22 cellular contexts compared by ENCODE assay signal in genomic region chr5:94481059-94481458, GRCh38.
"Had no signal": no experiment of that assay in that cellular context is flagged by ENCODE, and none has a peak within 500 bp of the region (broad histone marks: within the 10 kb centered on the region; RNA-seq: fewer than 3 reads in every experiment).

No MANE protein-coding gene starts in this region.

- H3K4me1 Mint-ChIP-seq: activated naive CD4-positive, alpha-beta T cell treated with anti-CD3 and anti-CD28 coated beads, Interleukin-2, amount 50 U/mL, for 24 hours; nephron progenitor cell; stimulated activated memory B cell treated with anti-CD40 and anti-IgM and Interleukin-4, amounts not matched to agents 10 μg/mL and 1 μg/mL and 100 μg/mL, for 72 hours had no signal

- H3K4me3 ChIP-seq: heart left ventricle, sigmoid colon, thoracic aorta, upper lobe of left lung had no signal

- H3K27ac Mint-ChIP-seq: activated naive CD4-positive, alpha-beta T cell treated with anti-CD3 and anti-CD28 coated beads, Interleukin-2, amount 50 U/mL, for 24 hours; activated T-cell treated with anti-CD3 and anti-CD28 coated beads, Interleukin-2, amount 50 U/mL, for 72 hours; nephron progenitor cell; stimulated activated memory B cell treated with anti-CD40 and anti-IgM and Interleukin-4, amounts not matched to agents 10 μg/mL and 1 μg/mL and 100 μg/mL, for 72 hours had no signal

- DNase-seq: activated CD4-positive, alpha-beta T cell treated with anti-CD3 and anti-CD28 coated beads, Interleukin-2, amount 50 U/mL, for 4 hours; activated gamma-delta T cell; activated T-cell treated with anti-CD3 and anti-CD28 coated beads, Interleukin-2, amount 50 U/mL, for 72 hours; cerebellar nuclear complex; cortex of kidney; erythroblast; foreskin melanocyte; heart left ventricle; kidney glomerular epithelial cell; left ventricle myocardium superior; nephron progenitor cell; occipital lobe; posterior cingulate gyrus; sigmoid colon; stimulated activated CD4-positive, alpha-beta T cell treated with anti-CD3 and anti-CD28 coated beads, Interleukin-4, amount 100 ng/mL, for 24 hours; upper lobe of left lung had no signal

- H3K4me3 Mint-ChIP-seq: activated naive CD4-positive, alpha-beta T cell treated with anti-CD3 and anti-CD28 coated beads, Interleukin-2, amount 50 U/mL, for 24 hours; activated T-cell treated with anti-CD3 and anti-CD28 coated beads, Interleukin-2, amount 50 U/mL, for 72 hours; nephron progenitor cell; stimulated activated memory B cell treated with anti-CD40 and anti-IgM and Interleukin-4, amounts not matched to agents 10 μg/mL and 1 μg/mL and 100 μg/mL, for 72 hours had no signal

- H3K9me3 Mint-ChIP-seq: activated naive CD4-positive, alpha-beta T cell treated with anti-CD3 and anti-CD28 coated beads, Interleukin-2, amount 50 U/mL, for 24 hours; activated T-cell treated with anti-CD3 and anti-CD28 coated beads, Interleukin-2, amount 50 U/mL, for 72 hours; nephron progenitor cell; stimulated activated memory B cell treated with anti-CD40 and anti-IgM and Interleukin-4, amounts not matched to agents 10 μg/mL and 1 μg/mL and 100 μg/mL, for 72 hours had no signal

- H3K36me3 Mint-ChIP-seq: stimulated activated memory B cell treated with anti-CD40 and anti-IgM and Interleukin-4, amounts not matched to agents 10 μg/mL and 1 μg/mL and 100 μg/mL, for 72 hours had no signal

- H3K4me1 ChIP-seq: heart left ventricle, sigmoid colon, upper lobe of left lung had no signal

- H3K27ac ChIP-seq: heart left ventricle, sigmoid colon, thoracic aorta, upper lobe of left lung had no signal

- H3K27me3 Mint-ChIP-seq: activated naive CD4-positive, alpha-beta T cell treated with anti-CD3 and anti-CD28 coated beads, Interleukin-2, amount 50 U/mL, for 24 hours; stimulated activated memory B cell treated with anti-CD40 and anti-IgM and Interleukin-4, amounts not matched to agents 10 μg/mL and 1 μg/mL and 100 μg/mL, for 72 hours had no signal

- ATAC-seq: activated T-cell treated with anti-CD3 and anti-CD28 coated beads, Interleukin-2, amount 50 U/mL, for 72 hours; heart left ventricle; left ventricle myocardium superior; stimulated activated memory B cell treated with anti-CD40 and anti-IgM and Interleukin-4, amounts not matched to agents 10 μg/mL and 1 μg/mL and 100 μg/mL, for 72 hours had no signal

- H3K27me3 ChIP-seq: heart left ventricle, sigmoid colon, upper lobe of left lung had no signal

- H3K36me3 ChIP-seq: sigmoid colon, thoracic aorta, upper lobe of left lung had no signal

- H3K9me3 ChIP-seq: heart left ventricle, sigmoid colon, thoracic aorta, upper lobe of left lung had no signal

- FAIRE-seq: astrocyte, bronchial epithelial cell, TTC549 had no signal
